Comparison of ENCODE assay signal across 24 cellular contexts in the genomic region with DNA sequence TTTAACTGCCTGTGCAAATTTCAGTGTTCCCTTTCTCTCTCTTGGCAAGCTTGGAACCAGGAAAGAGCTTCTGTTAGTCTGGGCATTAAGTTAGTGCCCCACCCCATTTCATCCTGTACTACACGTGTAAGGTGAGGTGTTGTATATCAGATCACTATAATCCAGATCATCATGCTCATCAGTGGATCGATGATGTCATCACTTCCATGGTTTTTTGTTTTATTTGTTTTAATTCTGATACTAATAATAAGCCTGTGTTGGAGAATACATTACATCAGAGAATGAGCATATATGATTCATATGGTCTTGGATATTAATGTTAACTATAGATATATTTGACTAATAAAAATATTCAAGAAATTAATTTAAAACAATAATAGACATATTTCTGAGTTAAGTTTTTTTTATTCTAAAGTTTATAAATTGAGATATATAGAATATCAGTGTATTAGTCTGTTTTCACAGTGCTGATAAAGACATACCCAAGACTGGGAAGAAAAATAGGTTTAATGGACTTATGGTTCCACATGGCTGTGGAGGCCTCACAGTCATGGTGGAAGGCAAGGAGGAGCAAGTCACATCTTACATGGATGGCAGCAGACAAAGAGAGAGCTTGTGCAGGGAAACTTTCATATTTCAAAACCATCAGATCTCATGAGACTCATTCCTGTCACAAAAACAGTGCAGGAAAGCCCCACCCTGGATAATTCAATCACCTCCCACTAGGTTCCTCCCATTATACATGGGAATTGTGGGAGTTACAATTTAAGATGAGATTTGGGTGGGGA.
"Had no signal": no experiment of that assay in that cellular context is flagged by ENCODE, and none has a peak within 500 bp of the region (broad histone marks: within the 10 kb centered on the region; RNA-seq: fewer than 3 reads in every experiment).

No MANE protein-coding gene starts in this region.

- H2AFZ ChIP-seq: hepatocyte, parathyroid adenoma had no signal

- H3K36me3 ChIP-seq: esophagus muscularis mucosa, gastroesophageal sphincter, heart left ventricle, left lung, neutrophil, stomach, thyroid gland had no signal

- H3K4me2 ChIP-seq: hepatocyte had no signal

- ATAC-seq: foreskin keratinocyte; gastroesophageal sphincter; heart left ventricle; left cardiac atrium; left lung; mucosa of descending colon; natural killer cell treated with Interleukin-12 subunit alpha and Interleukin-12 subunit beta and Interleukin-15 and Interleukin-18, amount 100 ng/mL, for 72 hours; sciatic nerve; stimulated activated effector memory CD8-positive, alpha-beta T cell treated with anti-CD3 and anti-CD28 coated beads, Interleukin-12 subunit alpha, Interleukin-12 subunit beta, amount 100 ng/mL, for 72 hours had no signal

- H3K27me3 ChIP-seq: esophagus muscularis mucosa, foreskin keratinocyte, gastroesophageal sphincter, heart left ventricle, hepatocyte, left lung, neutrophil, stomach, thyroid gland had no signal

- H3K4me3 ChIP-seq: coronary artery, esophagus muscularis mucosa, gastroesophageal sphincter, heart left ventricle, hepatocyte, left lung, mucosa of descending colon, stomach, thyroid gland had no signal

- H3K4me1 ChIP-seq: esophagus muscularis mucosa, foreskin keratinocyte, gastroesophageal sphincter, heart left ventricle, left lung, parathyroid adenoma, stomach, thyroid gland had no signal

- H3K79me2 ChIP-seq: hepatocyte, parathyroid adenoma had no signal

- H3K9ac ChIP-seq: parathyroid adenoma had no signal

- H3K27ac ChIP-seq: coronary artery, esophagus muscularis mucosa, foreskin keratinocyte, gastroesophageal sphincter, heart left ventricle, hepatocyte, left lung, neutrophil, parathyroid adenoma, stomach, thyroid gland had no signal

- DNase-seq: dermis blood vessel endothelial cell; effector memory CD4-positive, alpha-beta T cell; foreskin keratinocyte; heart left ventricle; left cardiac atrium; left lung; mesenchymal stem cell; mucosa of descending colon; naive B cell; stimulated activated CD4-positive, alpha-beta T cell treated with anti-CD3 and anti-CD28 coated beads, Interleukin-2, amount 100 ng/mL, for 24 hours; stimulated activated CD4-positive, alpha-beta T cell treated with anti-CD3 and anti-CD28 coated beads, Interleukin-4, amount 100 ng/mL, for 24 hours; stimulated activated naive CD4-positive, alpha-beta T cell treated with Interleukin-2 at 50 U/mL for 16 hours; stomach; thyroid gland; trophoblast cell had no signal

- H3K9me3 ChIP-seq: esophagus muscularis mucosa, gastroesophageal sphincter, neutrophil, thyroid gland had no signal
